In genomic region chr1:59498640-59499039, GRCh38 we compare ENCODE assay signal across 10 cellular contexts.
DNase-seq lines count a peak whose midpoint lies in the region; ATAC-seq, FAIRE-seq and TF ChIP-seq lines count a peak whose summit lies in the region.
"Had no signal": no experiment of that assay in that cellular context is flagged by ENCODE, and none has a peak within 500 bp of the region (broad histone marks: within the 10 kb centered on the region; RNA-seq: fewer than 3 reads in every experiment).

No MANE protein-coding gene starts in this region.

- H3K27me3 Mint-ChIP-seq in GM23338 (ENCODE audit: insufficient read depth, low read depth, poor library complexity), result no peaks in the 10 kb centered on the region

- H3K27me3 ChIP-seq in GM23248 (replicated peaks; ENCODE audit: insufficient read depth), result no peaks in the 10 kb centered on the region
- no peaks in the 10 kb centered on the region for H3K27me3 ChIP-seq in esophagus muscularis mucosa
- H3K27me3 ChIP-seq in pancreas, result no peaks in the 10 kb centered on the region
- H3K27me3 ChIP-seq in WERI-Rb-1 (ENCODE audit: insufficient read depth, low read depth, severe bottlenecking), result no peaks in the 10 kb centered on the region
- no peaks in the 10 kb centered on the region for H3K27me3 ChIP-seq in GM23338 (ENCODE audit: insufficient read depth)
- H3K27me3 ChIP-seq in effector memory CD4-positive, alpha-beta T cell (replicated peaks; ENCODE audit: control insufficient read depth, insufficient read depth, low read length, poor library complexity, severe bottlenecking), result no peaks in the 10 kb centered on the region

- intact Hi-C loops in esophagus muscularis mucosa (cut with DNase I), result no loop called here
- intact Hi-C loops in pancreas (cut with DNase I), result no loop called here

- H3K9me2 ChIP-seq in GM23248 (ENCODE audit: insufficient read depth), result no peaks in the 10 kb centered on the region
- H3K9me2 ChIP-seq in GM23338 (ENCODE audit: insufficient read depth), result 0 out of 2 replicates have a peak, but pooled peaks cover 5% of the 10 kb centered on the region

- H3K4me3 ChIP-seq in GM23248, result no peak overlapping the region
- no peak overlapping the region for H3K4me3 ChIP-seq in esophagus muscularis mucosa
- no peak overlapping the region for H3K4me3 ChIP-seq in pancreas
- H3K4me3 ChIP-seq in WERI-Rb-1 (ENCODE audit: low read depth, low read length), result no peak overlapping the region
- no peak overlapping the region for H3K4me3 ChIP-seq in GM23338
- no peak overlapping the region for H3K4me3 ChIP-seq in effector memory CD4-positive, alpha-beta T cell (ENCODE audit: insufficient read depth, low read depth, low read length, poor library complexity, severe bottlenecking)

- H3K9me3 Mint-ChIP-seq in GM23338, result peaks cover 8% of the 10 kb centered on the region; the same call in 2 of the 3 replicates

- H3K27ac Mint-ChIP-seq in GM23338, result no peak overlapping the region; the same call in 1 of the 2 replicates

- TF ChIP-seq POLR2A in esophagus muscularis mucosa (IDR thresholded peaks at IDR 0.05; ENCODE audit: low read depth), result no peak

- H2AFZ ChIP-seq in GM23248, result no peak overlapping the region
- no peak overlapping the region for H2AFZ ChIP-seq in GM23338

- H3F3A ChIP-seq in GM23248 (ENCODE audit: insufficient read depth), result peaks cover 6% of the 10 kb centered on the region
- no peaks in the 10 kb centered on the region for H3F3A ChIP-seq in GM23338 (replicated peaks; ENCODE audit: low read depth)

- no peak for TF ChIP-seq EP300 in esophagus muscularis mucosa (IDR thresholded peaks at IDR 0.05)

- H3K36me3 Mint-ChIP-seq in GM23338 (ENCODE audit: low read depth), result no peaks in the 10 kb centered on the region; the same call in 2 of the 3 replicates

- H3K79me2 ChIP-seq in GM23248 (ENCODE audit: insufficient read depth) (no peaks in the 10 kb centered on the region), GM23338 (replicated peaks; ENCODE audit: insufficient read depth) (no peaks in the 10 kb centered on the region)

- peak; percentile 90 for FAIRE-seq in RCC 7860 (lab: Jason Lieb, UNC)
- no peak for FAIRE-seq in pancreas (lab: Jason Lieb, UNC)

- H3K27ac ChIP-seq in GM23248, result no peak overlapping the region
- no peak overlapping the region for H3K27ac ChIP-seq in esophagus muscularis mucosa (replicated peaks in 1 of 4)
- peak overlapping the region in 2 of 4 donors; percentile 67 to 78 for H3K27ac ChIP-seq in pancreas
- no peak overlapping the region for H3K27ac ChIP-seq in WERI-Rb-1
- H3K27ac ChIP-seq in GM23338 (ENCODE audit: low read depth), result no peak overlapping the region
- H3K27ac ChIP-seq in effector memory CD4-positive, alpha-beta T cell (ENCODE audit: insufficient read depth, low read length, poor library complexity, severe bottlenecking), result no peak overlapping the region

- H3K4me1 ChIP-seq in GM23248 (ENCODE audit: insufficient read depth) (peaks cover 30% of the 10 kb centered on the region), esophagus muscularis mucosa (peaks cover 0 to 19% (median 10%) of the 10 kb centered on the region in 4 donors), pancreas (peaks cover 0 to 15% (median 0%) of the 10 kb centered on the region in 3 donors), GM23338 (ENCODE audit: insufficient read depth) (peaks cover 5% of the 10 kb centered on the region; the same call in 1 of the 2 replicates)
- no peaks in the 10 kb centered on the region for H3K4me1 ChIP-seq in effector memory CD4-positive, alpha-beta T cell (ENCODE audit: control insufficient read depth, insufficient read depth, low read length, poor library complexity, severe bottlenecking)

- peaks cover 12% of the 10 kb centered on the region; the same call in 2 of the 3 replicates for H3K4me1 Mint-ChIP-seq in GM23338

- ATAC-seq in pancreas (peak in 3 of 4 donors; percentile 32 to 51 (median 32)), HG03460 (IDR thresholded peaks at IDR 0.05; ENCODE audit: unreplicated experiment) (no peak), GM23338 (no peak)

- H3K9me3 ChIP-seq in GM23248 (ENCODE audit: low read depth) (no peaks in the 10 kb centered on the region), esophagus muscularis mucosa (peaks cover 0 to 6% (median 0%) of the 10 kb centered on the region in 4 donors), pancreas (no peaks in the 10 kb centered on the region), WERI-Rb-1 (ENCODE audit: severe bottlenecking) (peaks cover 11% of the 10 kb centered on the region)
- H3K9me3 ChIP-seq in effector memory CD4-positive, alpha-beta T cell (ENCODE audit: control insufficient read depth, low read length), result no peaks in the 10 kb centered on the region

- H3K4me2 ChIP-seq in GM23248 (ENCODE audit: unreplicated experiment), result peak overlapping the region; percentile 25
- no peak overlapping the region for H3K4me2 ChIP-seq in GM23338

- DNase-seq in GM23248 (peak; percentile 74), RCC 7860 (ENCODE audit: low spot score) (peak; percentile 86), esophagus muscularis mucosa (ENCODE audit: extremely low spot score) (peak; percentile 82), pancreas (peak in 1 of 6 donors; percentile 13), WERI-Rb-1 (no peak), GM23338 (ENCODE audit: low spot score) (no peak)
- DNase-seq in effector memory CD4-positive, alpha-beta T cell, result no peak
- DNase-seq: activated naive CD4-positive, alpha-beta T cell; NCI-H1092 treated with DMSO at 0.1 percent for 48 hours had no signal

- WGBS in GM23248 (ENCODE audit: low coverage in 1 of 2, low lambda C conversion rate in 2 of 2, missing lambda C conversion rate in 2 of 2), 2 experiments, result 16 to 31% methylated on average over 4 of the region's 4 CpGs
- WGBS in esophagus muscularis mucosa, result 37% methylated on average over 4 of the region's 4 CpGs
- WGBS in pancreas, 2 donors, result 36 to 37% methylated on average over 4 of the region's 4 CpGs

- no peaks in the 10 kb centered on the region for H3K36me3 ChIP-seq in GM23248 (ENCODE audit: low read depth)
- H3K36me3 ChIP-seq in esophagus muscularis mucosa, result no peaks in the 10 kb centered on the region
- no peaks in the 10 kb centered on the region for H3K36me3 ChIP-seq in pancreas
- H3K36me3 ChIP-seq in WERI-Rb-1, result no peaks in the 10 kb centered on the region
- H3K36me3 ChIP-seq in GM23338 (ENCODE audit: insufficient read depth), result no peaks in the 10 kb centered on the region
- no peaks in the 10 kb centered on the region for H3K36me3 ChIP-seq in effector memory CD4-positive, alpha-beta T cell (ENCODE audit: control insufficient read depth, insufficient read depth, low read length)

- no peak for TF ChIP-seq CTCF in esophagus muscularis mucosa (IDR thresholded peaks at IDR 0.05)
- no peak for TF ChIP-seq CTCF in pancreas (IDR thresholded peaks at IDR 0.05)
- no peak for TF ChIP-seq CTCF in WERI-Rb-1 (IDR thresholded peaks at IDR 0.05; ENCODE audit: low read depth, low read length)
- no peak for TF ChIP-seq CTCF in GM23338 (conservative IDR thresholded peaks at IDR 0.05; ENCODE audit: low read depth in 2 of 2)

- H4K20me1 ChIP-seq in GM23248 (ENCODE audit: insufficient read depth), result no peaks in the 10 kb centered on the region
- H4K20me1 ChIP-seq in GM23338 (replicated peaks; ENCODE audit: insufficient read depth), result no peaks in the 10 kb centered on the region

- in situ Hi-C loops in GM23248 (cut with MboI), result no loop called here

- no peak overlapping the region for H3K9ac ChIP-seq in GM23248

- H3K4me3 Mint-ChIP-seq in GM23338, result no peak overlapping the region

TF ChIP-seq in GM23338, 12 proteins besides CTCF, POLR2A, EP300 and RAD21:
- TF ChIP-seq ZNF114 (CRISPR knock-in tag; IDR thresholded peaks at IDR 0.05), result no peak
TF ChIP-seq in GM23338: peak in this region for 0.

Comparison
In these comparisons a context has a peak if more than half of its experiments do, and no peak if none do; other contexts are left out.
1. DNase-seq: peak in GM23248 (single experiment), RCC 7860 (single experiment) and esophagus muscularis mucosa (single experiment); none in WERI-Rb-1 (single experiment), GM23338 (single experiment) and effector memory CD4-positive, alpha-beta T cell (0 of 3).
2. ATAC-seq: peak in pancreas (3 of 4); none in HG03460 (single experiment) and GM23338 (single experiment).